In the genomic region with DNA sequence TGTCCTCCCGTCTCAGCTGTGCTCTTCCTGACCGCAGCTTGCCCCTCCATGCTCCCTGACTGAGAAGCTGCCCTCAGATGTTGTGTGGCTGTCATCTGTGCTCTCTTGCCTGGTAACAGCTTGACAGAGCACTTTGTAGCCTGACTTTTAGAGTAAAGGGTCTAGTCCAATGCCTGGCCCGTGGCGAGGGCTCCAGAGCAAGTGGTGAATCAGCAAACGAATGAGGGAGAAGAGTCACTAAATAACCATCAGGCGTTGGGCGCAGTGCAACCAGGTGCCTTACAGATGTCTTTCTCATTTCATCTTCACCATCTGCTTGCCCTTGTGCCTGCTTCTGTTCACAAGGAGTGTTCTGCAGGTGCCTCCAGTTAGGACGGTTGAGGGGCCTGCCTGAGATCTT, we compare ENCODE assay signal across 16 cellular contexts. TPM values are rescaled to one million over a fixed set of nuclear protein-coding genes. Genes with fewer than 3 reads are reported as not detected.
DNase-seq lines count a peak whose midpoint lies in the region; ATAC-seq, FAIRE-seq and TF ChIP-seq lines count a peak whose summit lies in the region.
"Had no signal": no experiment of that assay in that cellular context is flagged by ENCODE, and none has a peak within 500 bp of the region (broad histone marks: within the 10 kb centered on the region; RNA-seq: fewer than 3 reads in every experiment).

No MANE protein-coding gene starts in this region.

- H3K27ac Mint-ChIP-seq in natural killer cell = peak overlapping the region; percentile 33 to 71
- H3K27ac Mint-ChIP-seq in natural killer cell treated with Interleukin-12 subunit alpha and Interleukin-12 subunit beta and Interleukin-15 and Interleukin-18, amount 100 ng/mL, for 72 hours = peak overlapping the region in 1 of 2 donors; percentile 2

- FAIRE-seq in HTR-8/SVneo (lab: Jason Lieb, UNC) = no peak
- FAIRE-seq: GM12892, K562, RCC 7860 had no signal

- intact Hi-C loops in natural killer cell (cut with micrococcal nuclease) = no loop called here

- H3K4me1 Mint-ChIP-seq in natural killer cell = peaks cover 13% of the 10 kb centered on the region in 2 donors
- peaks cover 0 to 7% of the 10 kb centered on the region in 2 donors for H3K4me1 Mint-ChIP-seq in natural killer cell treated with Interleukin-12 subunit alpha and Interleukin-12 subunit beta and Interleukin-15 and Interleukin-18, amount 100 ng/mL, for 72 hours (ENCODE audit: low read depth in 2 of 2)

- no peaks in the 10 kb centered on the region for H3K9me3 Mint-ChIP-seq in natural killer cell
- H3K9me3 Mint-ChIP-seq in natural killer cell treated with Interleukin-12 subunit alpha and Interleukin-12 subunit beta and Interleukin-15 and Interleukin-18, amount 100 ng/mL, for 72 hours = no peaks in the 10 kb centered on the region

- H3K27me3 Mint-ChIP-seq in natural killer cell (ENCODE audit: low read depth in 2 of 2) = no peaks in the 10 kb centered on the region
- no peaks in the 10 kb centered on the region for H3K27me3 Mint-ChIP-seq in natural killer cell treated with Interleukin-12 subunit alpha and Interleukin-12 subunit beta and Interleukin-15 and Interleukin-18, amount 100 ng/mL, for 72 hours

- no peak for TF ChIP-seq CTCF in natural killer cell (IDR thresholded peaks at IDR 0.05)

- no peak overlapping the region for H3K4me3 Mint-ChIP-seq in natural killer cell
- H3K4me3 Mint-ChIP-seq in natural killer cell treated with Interleukin-12 subunit alpha and Interleukin-12 subunit beta and Interleukin-15 and Interleukin-18, amount 100 ng/mL, for 72 hours = no peak overlapping the region

- peak; percentile 45 for DNase-seq in NCI-H2171 treated with DMSO at 0.1 percent for 48 hours (lab: John Stamatoyannopoulos, UW)
- no peak for DNase-seq in NCI-H2171 (lab: John Stamatoyannopoulos, UW)
- no peak for DNase-seq in natural killer cell
- no peak for DNase-seq in natural killer cell treated with Interleukin-12 subunit alpha and Interleukin-12 subunit beta and Interleukin-15 and Interleukin-18, amount 100 ng/mL, for 72 hours (ENCODE audit: low spot score)
- DNase-seq in islet precursor cell = peak; percentile 35
- DNase-seq in HTR-8/SVneo (ENCODE audit: insufficient read length, low spot score) = no peak
- no peak for DNase-seq in stimulated activated CD4-positive, alpha-beta T cell treated with anti-CD3 and anti-CD28 coated beads, Interleukin-15, amount 100 ng/mL, for 24 hours
- no peak for DNase-seq in AG20443 (ENCODE audit: low spot score)
- DNase-seq: GM23248, NCI-H1436 treated with DMSO at 0.1 percent for 48 hours, NCI-H2029 treated with DMSO at 0.1 percent for 48 hours, NCI-H526 treated with DMSO at 0.1 percent for 48 hours, SHP77 had no signal

- peaks cover 31% of the 10 kb centered on the region for H3K36me3 Mint-ChIP-seq in natural killer cell
- peaks cover 23% of the 10 kb centered on the region for H3K36me3 Mint-ChIP-seq in natural killer cell treated with Interleukin-12 subunit alpha and Interleukin-12 subunit beta and Interleukin-15 and Interleukin-18, amount 100 ng/mL, for 72 hours

- ATAC-seq in natural killer cell = no peak
- ATAC-seq in natural killer cell treated with Interleukin-12 subunit alpha and Interleukin-12 subunit beta and Interleukin-15 and Interleukin-18, amount 100 ng/mL, for 72 hours = no peak
- ATAC-seq: K562 had no signal

RNA-seq across cellular contexts. Expression of a gene that starts 45.6 kb away (rescaled TPM):
- 10 to 100 TPM in 1 of 3 donors, 1 to 10 TPM in 2; 5.3 to 10.0 (median 6.8) TPM for total RNA-seq in natural killer cell
- total RNA-seq in natural killer cell treated with Interleukin-12 subunit alpha and Interleukin-12 subunit beta and Interleukin-15 and Interleukin-18, amount 100 ng/mL, for 72 hours = 100 to 1,000 TPM; 141 to 270 TPM

Comparison
In these comparisons a context has a peak if more than half of its experiments do, and no peak if none do; other contexts are left out.
1. DNase-seq: peak in NCI-H2171 treated with DMSO at 0.1 percent for 48 hours (single experiment) and islet precursor cell (single experiment); none in NCI-H2171 (single experiment), natural killer cell (single experiment), natural killer cell treated with Interleukin-12 subunit alpha and Interleukin-12 subunit beta and Interleukin-15 and Interleukin-18, amount 100 ng/mL, for 72 hours (single experiment), HTR-8/SVneo (single experiment), stimulated activated CD4-positive, alpha-beta T cell treated with anti-CD3 and anti-CD28 coated beads, Interleukin-15, amount 100 ng/mL, for 24 hours (single experiment) and AG20443 (single experiment).
2. RNA of a gene that starts 45.6 kb away (total RNA-seq): 141 to 270 TPM in natural killer cell treated with Interleukin-12 subunit alpha and Interleukin-12 subunit beta and Interleukin-15 and Interleukin-18, amount 100 ng/mL, for 72 hours; 5.3 to 10.0 TPM in natural killer cell; every median in the first group is over 10 times any median in the second.